25 cellular contexts compared by ENCODE assay signal in the genomic region with DNA sequence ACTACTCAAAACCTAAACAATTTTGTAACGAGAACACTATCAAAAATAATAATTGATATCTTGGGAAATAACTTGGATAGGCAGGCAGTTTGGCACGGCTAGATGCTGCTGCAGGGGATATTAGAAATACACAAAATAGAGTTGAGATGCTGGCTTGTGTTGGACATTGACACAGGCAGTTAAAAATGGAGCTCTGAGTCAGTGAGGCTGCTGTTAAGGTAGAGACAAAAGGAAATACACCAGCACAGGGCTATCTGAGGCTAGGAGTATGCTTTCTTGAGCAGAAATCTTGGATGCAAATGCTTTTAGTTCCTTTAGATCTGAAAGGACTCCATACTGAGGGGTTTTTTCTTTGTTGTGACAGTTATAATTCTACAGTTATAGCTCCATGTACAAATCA.
"Had no signal": no experiment of that assay in that cellular context is flagged by ENCODE, and none has a peak within 500 bp of the region (broad histone marks: within the 10 kb centered on the region; RNA-seq: fewer than 3 reads in every experiment).

No MANE protein-coding gene starts in this region.

- H3K27me3 Mint-ChIP-seq: activated naive CD4-positive, alpha-beta T cell treated with anti-CD3 and anti-CD28 coated beads, Interleukin-2, amount 10 ng/mL, durations not matched to agents 7 days and 5 days; progenitor cell of endocrine pancreas had no signal

- H3K27me3 ChIP-seq: ascending aorta, gastroesophageal sphincter, stomach, vagina had no signal

- DNase-seq: activated CD4-positive, alpha-beta T cell treated with anti-CD3 and anti-CD28 coated beads for 1 hour; activated CD4-positive, alpha-beta T cell treated with anti-CD3 and anti-CD28 coated beads, Interleukin-2, amount 50 U/mL, for 4 hours; activated effector memory CD4-positive, alpha-beta T cell treated with Interleukin-2 at 50 U/mL for 16 hours; activated naive CD4-positive, alpha-beta T cell treated with anti-CD3 and anti-CD28 coated beads, Interleukin-2, amount 10 ng/mL, durations not matched to agents 7 days and 5 days; activated T-cell treated with anti-CD3 and anti-CD28 coated beads for 4 hours; cerebellar nuclear complex; cortex of kidney; islet precursor cell; left colon; right cardiac atrium; small intestine; stimulated activated CD4-positive, alpha-beta T cell treated with anti-CD3 and anti-CD28 coated beads, Interleukin-15, amount 100 ng/mL, for 24 hours; stimulated activated CD4-positive, alpha-beta T cell treated with anti-CD3 and anti-CD28 coated beads, Interleukin-2, amount 100 ng/mL, for 48 hours; stomach; trophoblast cell; WERI-Rb-1 had no signal

- FAIRE-seq: small intestine had no signal

- ATAC-seq: esophagus mucosa, gastroesophageal sphincter, left colon, right cardiac atrium had no signal

- H3K4me1 Mint-ChIP-seq: mesothelial cell of epicardium, neural crest cell had no signal

- H3K9me3 ChIP-seq: ascending aorta, gastroesophageal sphincter, stomach, vagina had no signal

- H3K27ac Mint-ChIP-seq: mesothelial cell of epicardium; progenitor cell of endocrine pancreas; T-helper 1 cell treated with Interleukin-12 subunit alpha and Interleukin-12 subunit beta and Interleukin-4 antibody, amounts not matched to agents 30 μg/mL and 1 μg/mL, for 36 hours had no signal

- H3K9me3 Mint-ChIP-seq: activated naive CD4-positive, alpha-beta T cell treated with anti-CD3 and anti-CD28 coated beads, Interleukin-2, amount 10 ng/mL, durations not matched to agents 7 days and 5 days had no signal

- H3K4me3 ChIP-seq: ascending aorta, gastroesophageal sphincter, lung, stomach, vagina had no signal

- H3K4me3 Mint-ChIP-seq: activated naive CD4-positive, alpha-beta T cell treated with anti-CD3 and anti-CD28 coated beads, Interleukin-2, amount 10 ng/mL, durations not matched to agents 7 days and 5 days; mesothelial cell of epicardium; neural crest cell; T-helper 1 cell treated with Interleukin-12 subunit alpha and Interleukin-12 subunit beta and Interleukin-4 antibody, amounts not matched to agents 30 μg/mL and 1 μg/mL, for 36 hours had no signal

- H3K27ac ChIP-seq: ascending aorta, gastroesophageal sphincter, stomach, vagina, WERI-Rb-1 had no signal

- H3K4me1 ChIP-seq: ascending aorta had no signal
